Comparison of ENCODE assay signal across 1 cellular context in genomic region chr10:126904493-126904806, GRCh38.
TF ChIP-seq lines count a peak whose summit lies in the region.

No MANE protein-coding gene starts in this region.

TF ChIP-seq in endothelial cell of umbilical vein, 7 proteins besides CTCF, POLR2A, EP300 and RAD21:
- TF ChIP-seq MAX (IDR thresholded peaks at IDR 0.05; ENCODE audit: insufficient read depth, insufficient read length) (no peak), JUN (IDR thresholded peaks at IDR 0.05; ENCODE audit: borderline replicate concordance, insufficient read depth, insufficient read length, low read depth) (no peak), EZH2 (IDR thresholded peaks at IDR 0.05; ENCODE audit: borderline replicate concordance, low read depth, low read length, severe bottlenecking) (no peak), MYC (IDR thresholded peaks at IDR 0.05; ENCODE audit: low read depth, low read length) (no peak), FOS (IDR thresholded peaks at IDR 0.05; ENCODE audit: borderline replicate concordance, insufficient read depth, low read length) (no peak), GATA2 (IDR thresholded peaks at IDR 0.05; ENCODE audit: insufficient read depth, insufficient read length, low read depth, low read length) (no peak), POLR2AphosphoS5 (IDR thresholded peaks at IDR 0.05; ENCODE audit: insufficient read depth, low read depth, low read length) (no peak)
TF ChIP-seq in endothelial cell of umbilical vein: peak in this region for 0.
